Comparison of ENCODE assay signal across 19 cellular contexts in genomic region chr3:195883801-195884200, GRCh38.
"Had no signal": no experiment of that assay in that cellular context is flagged by ENCODE, and none has a peak within 500 bp of the region (broad histone marks: within the 10 kb centered on the region; RNA-seq: fewer than 3 reads in every experiment).

No MANE protein-coding gene starts in this region.

- H3K9me3 ChIP-seq: MG63, Peyer's patch had no signal

- H3K4me3 ChIP-seq: MG63, Peyer's patch had no signal

- DNase-seq: activated CD4-positive, alpha-beta memory T cell treated with anti-CD3 and anti-CD28 coated beads, Interleukin-2, amount 10 ng/mL, durations not matched to agents 7 days and 5 days; activated CD4-positive, alpha-beta T cell treated with anti-CD3 and anti-CD28 coated beads for 36 hours; activated CD4-positive, alpha-beta T cell treated with anti-CD3 and anti-CD28 coated beads, Interleukin-2, amount 50 U/mL, for 1 hour; activated effector memory CD4-positive, alpha-beta T cell treated with anti-CD3 and anti-CD28 coated beads, Interleukin-2, amount 50 U/mL, for 16 hours; activated naive CD4-positive, alpha-beta T cell treated with anti-CD3 and anti-CD28 coated beads for 36 hours; activated naive CD8-positive, alpha-beta T cell treated with anti-CD3 and anti-CD28 coated beads for 36 hours; MG63; NCI-H1105; NCI-H1436; NCI-H1694 treated with DMSO at 0.1 percent for 48 hours; NCI-H2029 treated with DMSO at 0.1 percent for 48 hours; NCI-H510A treated with DMSO at 0.1 percent for 48 hours; NCI-H69; NK-92 treated with Interleukin-12 subunit alpha and Interleukin-12 subunit beta, amount 100 ng/mL, for 24 hours; OCI-M1; Peyer's patch; SIG-M5; T-helper 1 cell had no signal

- ATAC-seq: activated CD4-positive, alpha-beta T cell treated with anti-CD3 and anti-CD28 coated beads for 36 hours had no signal

- H3K27ac ChIP-seq: Peyer's patch, VCaP had no signal

- H3K27me3 ChIP-seq: MG63, Peyer's patch had no signal
